8 cellular contexts compared by ENCODE assay signal in the genomic region with DNA sequence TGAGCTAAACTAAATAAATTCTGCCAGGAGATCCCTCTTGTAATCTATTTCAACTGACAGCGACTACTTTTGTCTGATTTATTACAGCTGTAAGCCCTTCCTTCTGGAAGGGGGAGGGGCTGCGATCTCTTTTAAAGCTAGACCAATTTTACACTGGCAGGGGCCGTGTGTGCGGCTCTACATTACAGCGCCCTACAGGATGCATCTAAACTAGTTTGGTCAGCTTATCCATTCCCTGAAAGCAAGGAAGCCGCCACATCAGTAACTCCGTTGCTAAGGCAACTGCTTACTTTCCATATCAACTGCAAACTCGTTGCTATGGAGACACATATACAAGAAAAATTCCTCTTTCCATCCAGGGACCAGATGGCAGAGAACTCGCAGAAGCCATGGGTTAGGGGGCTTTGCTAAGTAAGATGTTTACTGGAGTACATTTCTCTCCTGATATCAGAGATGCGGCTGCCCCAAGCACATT. TPM values are rescaled to one million over a fixed set of nuclear protein-coding genes. Genes with fewer than 3 reads are reported as not detected.
DNase-seq lines count a peak whose midpoint lies in the region; ATAC-seq lines count a peak whose summit lies in the region.

No MANE protein-coding gene starts in this region.

- DNase-seq in ELR (ENCODE audit: low read depth) = peak; percentile 22
- peak; percentile 39 for DNase-seq in NCI-H526 treated with DMSO at 0.1 percent for 48 hours (lab: John Stamatoyannopoulos, UW)
- DNase-seq in fibroblast of gingiva (ENCODE audit: low read depth) = peak; percentile 88
- peak; percentile 65 for DNase-seq in non-pigmented ciliary epithelial cell (ENCODE audit: low read depth)
- DNase-seq in NCI-H1092 (lab: John Stamatoyannopoulos, UW) = no peak
- no peak for DNase-seq in left colon

- ATAC-seq in GM18870 (IDR thresholded peaks at IDR 0.05; ENCODE audit: unreplicated experiment) (no peak), left colon (no peak), HG03378 (IDR thresholded peaks at IDR 0.05; ENCODE audit: unreplicated experiment) (no peak)

- intact Hi-C loops in left colon (cut with DNase I, micrococcal nuclease) = no loop called here

RNA-seq across cellular contexts. Expression of a gene that starts 17.4 kb away (rescaled TPM):
- total RNA-seq in left colon = 10 to 100 TPM; 77.0 to 78.3 TPM

Comparison
In these comparisons a context has a peak if more than half of its experiments do, and no peak if none do; other contexts are left out.
1. DNase-seq: peak in ELR (single experiment), NCI-H526 treated with DMSO at 0.1 percent for 48 hours (single experiment), fibroblast of gingiva (single experiment) and non-pigmented ciliary epithelial cell (single experiment); none in NCI-H1092 (single experiment) and left colon (0 of 2).